Comparison of ENCODE assay signal across 15 cellular contexts in the genomic region with DNA sequence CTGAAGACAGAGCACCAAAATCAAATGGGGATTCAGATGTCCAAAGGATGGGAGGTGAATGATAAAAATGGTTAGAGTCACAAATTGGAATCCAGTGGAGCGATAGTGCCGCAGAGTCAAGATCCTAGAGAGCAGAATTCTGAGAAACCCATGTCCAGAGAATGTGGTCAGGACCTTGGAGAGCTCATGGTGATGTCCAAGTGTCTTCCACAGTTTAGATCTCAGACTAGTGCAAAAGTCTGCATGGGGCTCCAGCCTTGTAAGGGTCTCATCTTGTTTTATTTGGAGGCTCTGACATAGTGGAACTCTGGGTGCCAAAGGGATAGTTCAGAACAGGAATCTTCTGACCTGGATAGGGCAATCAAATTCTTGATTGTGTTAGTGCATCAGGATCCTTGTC.
DNase-seq lines count a peak whose midpoint lies in the region; ATAC-seq and TF ChIP-seq lines count a peak whose summit lies in the region.
"Had no signal": no experiment of that assay in that cellular context is flagged by ENCODE, and none has a peak within 500 bp of the region (broad histone marks: within the 10 kb centered on the region; RNA-seq: fewer than 3 reads in every experiment).

No MANE protein-coding gene starts in this region.

- no peaks in the 10 kb centered on the region for H3K27me3 ChIP-seq in adipocyte (replicated peaks; ENCODE audit: control insufficient read depth, insufficient read depth, low read length)
- H3K27me3 ChIP-seq: foreskin keratinocyte had no signal

- intact Hi-C loops in activated T-helper 2 cell treated with anti-CD3 and anti-CD28 coated beads, Interferon-gamma antibody, Interleukin-2, Interleukin-4, amounts not matched to agents 10 μg/mL and 5 μg/mL and 100 μg/mL, durations not matched to agents 14 hours and 24 hours and 36 hours (cut with micrococcal nuclease) = no loop called here

- DNase-seq in A172 (ENCODE audit: low spot score) (peak; percentile 29), HT-29 (ENCODE audit: low spot score) (peak; percentile 9), adipocyte (ENCODE audit: low read depth) (peak; percentile 45), fibroblast of villous mesenchyme (ENCODE audit: low read depth) (peak; percentile 37), globus pallidus (ENCODE audit: low spot score) (no peak)
- no peak for DNase-seq in activated T-helper 2 cell treated with anti-CD3 and anti-CD28 coated beads, Interferon-gamma antibody, Interleukin-2, Interleukin-4, amounts not matched to agents 10 μg/mL and 5 μg/mL and 100 μg/mL, durations not matched to agents 14 hours and 24 hours and 36 hours (ENCODE audit: low spot score)
- DNase-seq: activated naive CD8-positive, alpha-beta T cell treated with anti-CD3 and anti-CD28 coated beads, Interleukin-2, amount 50 U/mL, for 24 hours; activated T-cell treated with anti-CD3 and anti-CD28 coated beads for 4 hours; foreskin keratinocyte; NCI-H2171 had no signal

- H3K4me3 Mint-ChIP-seq in activated T-helper 2 cell treated with anti-CD3 and anti-CD28 coated beads, Interferon-gamma antibody, Interleukin-2, Interleukin-4, amounts not matched to agents 10 μg/mL and 5 μg/mL and 100 μg/mL, durations not matched to agents 14 hours and 24 hours and 36 hours (ENCODE audit: low read depth) = no peak overlapping the region
- H3K4me3 Mint-ChIP-seq: activated naive CD8-positive, alpha-beta T cell treated with anti-CD3 and anti-CD28 coated beads, Interleukin-2, amount 50 U/mL, for 24 hours; dendritic cell treated with granulocyte-macrophage colony-stimulating factor and Interleukin-4, amounts not matched to agents 40 ng/mL and 50 ng/mL, for 4 days; type B pancreatic cell had no signal

- H3K27me3 Mint-ChIP-seq in activated T-helper 2 cell treated with anti-CD3 and anti-CD28 coated beads, Interferon-gamma antibody, Interleukin-2, Interleukin-4, amounts not matched to agents 10 μg/mL and 5 μg/mL and 100 μg/mL, durations not matched to agents 14 hours and 24 hours and 36 hours (ENCODE audit: low read depth) = no peaks in the 10 kb centered on the region
- H3K27me3 Mint-ChIP-seq: activated naive CD8-positive, alpha-beta T cell treated with anti-CD3 and anti-CD28 coated beads, Interleukin-2, amount 50 U/mL, for 24 hours; dendritic cell treated with granulocyte-macrophage colony-stimulating factor and Interleukin-4, amounts not matched to agents 40 ng/mL and 50 ng/mL, for 4 days had no signal

- no peak for TF ChIP-seq CTCF in fibroblast of villous mesenchyme (IDR thresholded peaks at IDR 0.05; ENCODE audit: insufficient read depth, low read depth, low read length)

- no peaks in the 10 kb centered on the region for H3K36me3 Mint-ChIP-seq in activated T-helper 2 cell treated with anti-CD3 and anti-CD28 coated beads, Interferon-gamma antibody, Interleukin-2, Interleukin-4, amounts not matched to agents 10 μg/mL and 5 μg/mL and 100 μg/mL, durations not matched to agents 14 hours and 24 hours and 36 hours (ENCODE audit: low read depth)
- H3K36me3 Mint-ChIP-seq: type B pancreatic cell had no signal

- no peaks in the 10 kb centered on the region for H3K4me1 Mint-ChIP-seq in activated T-helper 2 cell treated with anti-CD3 and anti-CD28 coated beads, Interferon-gamma antibody, Interleukin-2, Interleukin-4, amounts not matched to agents 10 μg/mL and 5 μg/mL and 100 μg/mL, durations not matched to agents 14 hours and 24 hours and 36 hours (ENCODE audit: low read depth)
- H3K4me1 Mint-ChIP-seq: activated naive CD8-positive, alpha-beta T cell treated with anti-CD3 and anti-CD28 coated beads, Interleukin-2, amount 50 U/mL, for 24 hours had no signal

- H3K36me3 ChIP-seq in adipocyte (ENCODE audit: control insufficient read depth, insufficient read depth, low read length, severe bottlenecking) = no peaks in the 10 kb centered on the region

- no peaks in the 10 kb centered on the region for H3K9me3 ChIP-seq in adipocyte (ENCODE audit: control insufficient read depth, low read length)

- no peak overlapping the region for H3K9ac ChIP-seq in adipocyte (ENCODE audit: low read length)

- H3K27ac Mint-ChIP-seq in activated T-helper 2 cell treated with anti-CD3 and anti-CD28 coated beads, Interferon-gamma antibody, Interleukin-2, Interleukin-4, amounts not matched to agents 10 μg/mL and 5 μg/mL and 100 μg/mL, durations not matched to agents 14 hours and 24 hours and 36 hours = no peak overlapping the region
- H3K27ac Mint-ChIP-seq: activated naive CD8-positive, alpha-beta T cell treated with anti-CD3 and anti-CD28 coated beads, Interleukin-2, amount 50 U/mL, for 24 hours; dendritic cell treated with granulocyte-macrophage colony-stimulating factor and Interleukin-4, amounts not matched to agents 40 ng/mL and 50 ng/mL, for 4 days; type B pancreatic cell had no signal

- H3K4me1 ChIP-seq in adipocyte (ENCODE audit: control insufficient read depth, insufficient read depth, low read length) = no peaks in the 10 kb centered on the region
- H3K4me1 ChIP-seq: foreskin keratinocyte had no signal

- H3K4me3 ChIP-seq in adipocyte (ENCODE audit: low read length) = no peak overlapping the region
- no peak overlapping the region for H3K4me3 ChIP-seq in fibroblast of villous mesenchyme (ENCODE audit: low read depth, low read length)

- ATAC-seq in HG03139 (IDR thresholded peaks at IDR 0.05; ENCODE audit: unreplicated experiment) (no peak), HG03196 (IDR thresholded peaks at IDR 0.05; ENCODE audit: unreplicated experiment) (no peak)
- ATAC-seq: activated CD4-positive, CD25-positive, alpha-beta regulatory T cell treated with anti-CD3 and anti-CD28 coated beads, Interleukin-2, amount 50 U/mL, for 24 hours; activated naive CD8-positive, alpha-beta T cell treated with anti-CD3 and anti-CD28 coated beads, Interleukin-2, amount 50 U/mL, for 24 hours; foreskin keratinocyte had no signal

- H3K9me3 Mint-ChIP-seq in activated T-helper 2 cell treated with anti-CD3 and anti-CD28 coated beads, Interferon-gamma antibody, Interleukin-2, Interleukin-4, amounts not matched to agents 10 μg/mL and 5 μg/mL and 100 μg/mL, durations not matched to agents 14 hours and 24 hours and 36 hours = no peaks in the 10 kb centered on the region
- H3K9me3 Mint-ChIP-seq: dendritic cell treated with granulocyte-macrophage colony-stimulating factor and Interleukin-4, amounts not matched to agents 40 ng/mL and 50 ng/mL, for 4 days; type B pancreatic cell had no signal

Comparison
In these comparisons a context has a peak if more than half of its experiments do, and no peak if none do; other contexts are left out.
1. DNase-seq: peak in A172 (single experiment), HT-29 (single experiment), adipocyte (single experiment) and fibroblast of villous mesenchyme (single experiment); none in activated T-helper 2 cell treated with anti-CD3 and anti-CD28 coated beads, Interferon-gamma antibody, Interleukin-2, Interleukin-4, amounts not matched to agents 10 μg/mL and 5 μg/mL and 100 μg/mL, durations not matched to agents 14 hours and 24 hours and 36 hours (single experiment) and globus pallidus (single experiment).